ENCODE assay signal across 1 cellular context in genomic region chr13:79457390-79457789, GRCh38.
TF ChIP-seq lines count a peak whose summit lies in the region.

No MANE protein-coding gene starts in this region.

TF ChIP-seq in GM12878, 131 proteins besides CTCF, POLR2A, EP300 and RAD21 (continued from another document):
- TF ChIP-seq KDM1A (IDR thresholded peaks at IDR 0.05; ENCODE audit: borderline replicate concordance) (no peak), GABPA (IDR thresholded peaks at IDR 0.05; ENCODE audit: low read depth) (no peak), HCFC1 (IDR thresholded peaks at IDR 0.05; ENCODE audit: low read length) (no peak), ELK1 (IDR thresholded peaks at IDR 0.05; ENCODE audit: low read depth, low read length) (no peak), MYB (IDR thresholded peaks at IDR 0.05; ENCODE audit: borderline replicate concordance, low read depth, low read length) (no peak), YBX1 (IDR thresholded peaks at IDR 0.05) (no peak), ZBED1 (IDR thresholded peaks at IDR 0.05; ENCODE audit: borderline replicate concordance) (no peak)
